Comparison of ENCODE assay signal across 8 cellular contexts in the genomic region with DNA sequence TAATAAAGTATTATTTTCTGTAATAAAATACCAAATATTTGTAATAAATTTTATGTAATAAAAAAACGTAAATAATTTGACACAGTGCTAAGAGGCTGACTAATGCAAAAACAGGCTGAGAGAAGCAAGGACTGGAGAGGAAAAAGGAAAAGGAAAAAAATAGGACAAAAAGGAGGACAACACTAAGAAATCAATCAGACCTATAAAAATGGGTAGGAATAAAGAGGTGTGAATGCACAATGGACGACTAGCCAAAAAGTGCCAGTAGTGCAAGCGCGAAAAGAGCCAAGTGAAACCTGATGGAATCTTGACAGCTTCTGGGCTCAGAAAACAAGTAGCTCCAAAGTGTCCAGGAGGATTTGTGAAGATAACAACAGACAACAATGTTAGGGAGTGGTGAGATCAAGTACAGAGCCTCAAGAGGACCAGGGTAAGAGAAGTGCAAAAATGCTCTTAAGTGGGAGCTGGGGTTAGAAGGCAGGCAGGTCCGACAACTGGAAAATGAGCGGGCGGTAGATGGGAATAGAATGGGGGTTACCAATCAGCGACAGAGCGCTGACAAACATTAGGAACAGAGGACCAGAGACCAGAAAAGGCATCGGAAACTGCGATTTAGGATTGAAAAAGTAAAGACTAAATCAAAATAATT. TPM values are rescaled to one million over a fixed set of nuclear protein-coding genes. Genes with fewer than 3 reads are reported as not detected.
A peak's percentile ranks its signal among the peaks of the same experiment; 100 is the strongest.
DNase-seq lines count a peak whose midpoint lies in the region; ATAC-seq and TF ChIP-seq lines count a peak whose summit lies in the region.

No MANE protein-coding gene starts in this region.

- peaks cover 14% of the 10 kb centered on the region for H3K4me1 ChIP-seq in cardiac muscle cell (ENCODE audit: low read depth)

- peak overlapping the region; percentile 91 for H3K9ac ChIP-seq in SK-N-MC (ENCODE audit: insufficient read length)

- TF ChIP-seq CTCF in cardiac muscle cell (IDR thresholded peaks at IDR 0.05; ENCODE audit: low read depth, low read length), result no peak
- TF ChIP-seq CTCF in retinal pigment epithelial cell (conservative IDR thresholded peaks at IDR 0.05; ENCODE audit: low read depth, low read length), result no peak

- H3K4me3 ChIP-seq in SK-N-MC (peak overlapping the region; percentile 85), cardiac muscle cell (peak overlapping the region; percentile 70), retinal pigment epithelial cell (ENCODE audit: low read length) (peak overlapping the region; percentile 90)

- DNase-seq in NCI-H1694 treated with DMSO at 0.1 percent for 48 hours (lab: John Stamatoyannopoulos, UW) (peak; percentile 29), NCI-H1694 (lab: John Stamatoyannopoulos, UW) (no peak), SK-N-MC (ENCODE audit: low read depth, low spot score) (no peak), cardiac muscle cell (ENCODE audit: low read depth in 1 of 2, low spot score in 1 of 2) (peak; percentile 33 to 64), retinal pigment epithelial cell (ENCODE audit: low read depth) (no peak), DMS153 (lab: John Stamatoyannopoulos, UW) (no peak)
- no peak for DNase-seq in activated CD4-positive, CD25-positive, alpha-beta regulatory T cell (lab: John Stamatoyannopoulos, UW)

- H3K9me3 ChIP-seq in SK-N-MC (ENCODE audit: low read depth, low read length) (no peaks in the 10 kb centered on the region), cardiac muscle cell (ENCODE audit: low read depth) (no peaks in the 10 kb centered on the region)

- ATAC-seq in HG03066 (IDR thresholded peaks at IDR 0.05; ENCODE audit: low read depth, unreplicated experiment), result peak; percentile 11

- no peaks in the 10 kb centered on the region for H3K36me3 ChIP-seq in SK-N-MC (ENCODE audit: insufficient read depth, low read length)
- no peaks in the 10 kb centered on the region for H3K36me3 ChIP-seq in cardiac muscle cell

- H3K27ac ChIP-seq in SK-N-MC (peak overlapping the region; percentile 85; the same call in 1 of the 2 replicates), cardiac muscle cell (peak overlapping the region; percentile 97)

- no peaks in the 10 kb centered on the region for H3K27me3 ChIP-seq in cardiac muscle cell

RNA-seq across cellular contexts. Expression of gene BRAF, which starts 1.2 kb away (rescaled TPM):
- total RNA-seq in cardiac muscle cell, result 15.5 and 34.8 TPM in 2 replicates
- polyA plus RNA-seq in cardiac muscle cell, result 15.5 TPM in 2 replicates

Comparison
In these comparisons a context has a peak if more than half of its experiments do, and no peak if none do; other contexts are left out.
1. DNase-seq: peak in NCI-H1694 treated with DMSO at 0.1 percent for 48 hours (single experiment) and cardiac muscle cell (2 of 2); none in NCI-H1694 (single experiment), SK-N-MC (single experiment), retinal pigment epithelial cell (single experiment), DMS153 (single experiment) and activated CD4-positive, CD25-positive, alpha-beta regulatory T cell (0 of 4).
2. Peak in every context shown above with its lines, with median percentiles within 50 percentile points of each other: H3K4me3 ChIP-seq.